19 cellular contexts compared by ENCODE assay signal in the genomic region with DNA sequence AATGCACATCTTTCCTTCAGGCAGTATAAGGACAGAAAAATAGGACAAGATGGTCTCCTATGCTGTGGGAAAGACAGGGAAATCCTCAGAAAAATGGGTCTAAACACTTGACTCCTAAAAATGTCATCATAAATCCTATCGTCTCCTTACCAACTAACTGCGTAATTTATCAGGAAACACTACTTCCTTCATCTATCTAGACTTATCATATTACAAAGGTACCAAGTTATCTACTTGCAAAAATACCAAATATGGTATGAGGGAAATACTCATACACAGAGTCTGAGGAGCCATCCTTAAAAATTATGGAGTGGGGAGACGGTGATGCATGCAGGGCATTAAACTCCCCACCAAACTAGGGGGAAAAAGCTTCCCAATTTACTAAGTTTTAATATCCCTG. TPM values are rescaled to one million over a fixed set of nuclear protein-coding genes. Genes with fewer than 3 reads are reported as not detected.
DNase-seq lines count a peak whose midpoint lies in the region; ATAC-seq and TF ChIP-seq lines count a peak whose summit lies in the region.
"Had no signal": no experiment of that assay in that cellular context is flagged by ENCODE, and none has a peak within 500 bp of the region (broad histone marks: within the 10 kb centered on the region; RNA-seq: fewer than 3 reads in every experiment).

No MANE protein-coding gene starts in this region.

- H4K20me1 ChIP-seq in BLaER1 treated with 17β-estradiol and CSF1 and Interleukin-3, amounts not matched to agents 10 nM and 100 nM: peaks cover 96 to 100% (median 100%) of the 10 kb centered on the region in 11 experiments
- peaks cover 24% of the 10 kb centered on the region for H4K20me1 ChIP-seq in DOHH2 (ENCODE audit: control insufficient read depth, insufficient read depth, low read depth, low read length)

- CTCF ChIA-PET in activated B cell treated with CpG ODN at 0.5 μM for 24 hours (lab: Charles Lee): no interaction called here
- CTCF ChIA-PET in naive thymus-derived CD4-positive, alpha-beta T cell (lab: Charles Lee): interaction anchor here (1.0 to 1.9 kb wide), 2 partner anchors 17 to 39 kb away, joined by 4 read pairs; no protein-coding TSS in a partner anchor

- H3K27ac ChIP-seq in BLaER1 treated with 17β-estradiol and CSF1 and Interleukin-3, amounts not matched to agents 10 nM and 100 nM: peak overlapping the region in 1 of 11 experiments; percentile 19; a peak in 1 of 22 replicates
- H3K27ac ChIP-seq in DOHH2 (ENCODE audit: low read depth, low read length): peak overlapping the region; percentile 61
- no peak overlapping the region for H3K27ac ChIP-seq in naive thymus-derived CD4-positive, alpha-beta T cell (ENCODE audit: low read depth, low read length)
- H3K27ac ChIP-seq: hepatocyte, neural progenitor cell, testis had no signal

- H3K27ac Mint-ChIP-seq in activated B cell treated with CpG ODN at 0.5 μM for 24 hours: peak overlapping the region; percentile 74
- peak overlapping the region in 8 of 9 donors; percentile 11 to 84 (median 62) for H3K27ac Mint-ChIP-seq in naive thymus-derived CD4-positive, alpha-beta T cell
- H3K27ac Mint-ChIP-seq: neural progenitor cell had no signal

- H3K4me3 ChIP-seq in BLaER1 treated with 17β-estradiol and CSF1 and Interleukin-3, amounts not matched to agents 10 nM and 100 nM: no peak overlapping the region
- H3K4me3 ChIP-seq in DOHH2 (ENCODE audit: low read length): peak overlapping the region; percentile 63
- H3K4me3 ChIP-seq in naive thymus-derived CD4-positive, alpha-beta T cell (ENCODE audit: low read length): no peak overlapping the region
- H3K4me3 ChIP-seq: hepatocyte, neural progenitor cell, Peyer's patch, testis had no signal

- H3K9ac ChIP-seq in BLaER1 treated with 17β-estradiol and CSF1 and Interleukin-3, amounts not matched to agents 10 nM and 100 nM: no peak overlapping the region
- H3K9ac ChIP-seq: neural progenitor cell had no signal

- H3K27me3 Mint-ChIP-seq in activated B cell treated with CpG ODN at 0.5 μM for 24 hours: no peaks in the 10 kb centered on the region
- no peaks in the 10 kb centered on the region for H3K27me3 Mint-ChIP-seq in naive thymus-derived CD4-positive, alpha-beta T cell

- H3K4me3 Mint-ChIP-seq in activated B cell treated with CpG ODN at 0.5 μM for 24 hours: peak overlapping the region; percentile 1
- peak overlapping the region in 9 of 10 donors; percentile 22 to 77 (median 62) for H3K4me3 Mint-ChIP-seq in naive thymus-derived CD4-positive, alpha-beta T cell
- H3K4me3 Mint-ChIP-seq: neural progenitor cell had no signal

- H3K36me3 Mint-ChIP-seq in activated B cell treated with CpG ODN at 0.5 μM for 24 hours (ENCODE audit: low read depth): peaks cover 26% of the 10 kb centered on the region
- peaks cover 0 to 11% (median 9%) of the 10 kb centered on the region in 5 donors for H3K36me3 Mint-ChIP-seq in naive thymus-derived CD4-positive, alpha-beta T cell

- peak overlapping the region in 10 of 11 experiments; percentile 25 to 65 (median 32); a peak in 17 of 22 replicates for H3K4me2 ChIP-seq in BLaER1 treated with 17β-estradiol and CSF1 and Interleukin-3, amounts not matched to agents 10 nM and 100 nM
- peak overlapping the region; percentile 79 for H3K4me2 ChIP-seq in DOHH2 (ENCODE audit: low read length)
- H3K4me2 ChIP-seq: hepatocyte, neural progenitor cell had no signal

- H3K27me3 ChIP-seq in BLaER1 treated with 17β-estradiol and CSF1 and Interleukin-3, amounts not matched to agents 10 nM and 100 nM: no peaks in the 10 kb centered on the region
- no peaks in the 10 kb centered on the region for H3K27me3 ChIP-seq in DOHH2 (ENCODE audit: control insufficient read depth, low read length)
- no peaks in the 10 kb centered on the region for H3K27me3 ChIP-seq in naive thymus-derived CD4-positive, alpha-beta T cell (ENCODE audit: control insufficient read depth in 2 of 2, insufficient read depth in 2 of 2, low read length in 2 of 2)
- H3K27me3 ChIP-seq: BE2C, hepatocyte, neural progenitor cell, Peyer's patch, testis had no signal

- TF ChIP-seq CTCF in DOHH2 (IDR thresholded peaks at IDR 0.05; ENCODE audit: low read depth, low read length, poor library complexity, severe bottlenecking) (no peak), activated B cell treated with CpG ODN at 0.5 μM for 24 hours (IDR thresholded peaks at IDR 0.05) (no peak), GM13976 (IDR thresholded peaks at IDR 0.05; ENCODE audit: borderline replicate concordance, control extremely low read depth, extremely low read depth, insufficient read depth, missing control alignments) (no peak)

- H3K4me1 Mint-ChIP-seq in activated B cell treated with CpG ODN at 0.5 μM for 24 hours: peaks cover 91% of the 10 kb centered on the region
- peaks cover 79 to 93% (median 88%) of the 10 kb centered on the region in 7 donors for H3K4me1 Mint-ChIP-seq in naive thymus-derived CD4-positive, alpha-beta T cell

- in situ Hi-C loops in GM13976 (cut with MboI; ENCODE audit: low sequenced_read_pairs, unreplicated experiment): no loop called here

- H3K9me2 ChIP-seq in DOHH2 (replicated peaks; ENCODE audit: control insufficient read depth, low read length): no peaks in the 10 kb centered on the region

- H3K36me3 ChIP-seq in BLaER1 treated with 17β-estradiol and CSF1 and Interleukin-3, amounts not matched to agents 10 nM and 100 nM: peaks cover 0 to 33% (median 30%) of the 10 kb centered on the region in 11 experiments; a peak in 19 of 22 replicates
- H3K36me3 ChIP-seq in DOHH2 (ENCODE audit: control insufficient read depth, low read length): peaks cover 23% of the 10 kb centered on the region
- no peaks in the 10 kb centered on the region for H3K36me3 ChIP-seq in naive thymus-derived CD4-positive, alpha-beta T cell (ENCODE audit: control insufficient read depth in 2 of 3, insufficient read depth in 3 of 3, low read length in 3 of 3)
- H3K36me3 ChIP-seq: BE2C, neural progenitor cell, Peyer's patch had no signal

- H3K9me3 ChIP-seq in BLaER1 treated with 17β-estradiol and CSF1 and Interleukin-3, amounts not matched to agents 10 nM and 100 nM (replicated peaks in 1 of 11): peaks cover 0 to 22% (median 15%) of the 10 kb centered on the region in 11 experiments; a peak in 17 of 22 replicates
- no peaks in the 10 kb centered on the region for H3K9me3 ChIP-seq in DOHH2 (ENCODE audit: control insufficient read depth, insufficient read depth, low read length)
- no peaks in the 10 kb centered on the region for H3K9me3 ChIP-seq in naive thymus-derived CD4-positive, alpha-beta T cell (ENCODE audit: control insufficient read depth in 2 of 3, low read length in 3 of 3)
- H3K9me3 ChIP-seq: BE2C, Peyer's patch, testis had no signal

- no peak for DNase-seq in activated B cell treated with CpG ODN at 0.5 μM for 24 hours
- DNase-seq in naive thymus-derived CD4-positive, alpha-beta T cell: no peak
- no peak for DNase-seq in GM13976 (ENCODE audit: low spot score)
- DNase-seq in NCI-H774 (lab: John Stamatoyannopoulos, UW): no peak
- DNase-seq in activated CD4-positive, CD25-positive, alpha-beta regulatory T cell treated with anti-CD3 and anti-CD28 coated beads, Interleukin-2, amount 50 U/mL, for 72 hours: no peak
- DNase-seq: activated CD4-positive, CD25-positive, alpha-beta regulatory T cell; BE2C; DMS79 treated with DMSO at 0.1 percent for 48 hours; effector memory CD4-positive, alpha-beta T cell; kidney; NCI-H82; Peyer's patch; retina; stimulated activated CD4-positive, alpha-beta T cell treated with anti-CD3 and anti-CD28 coated beads, Interleukin-2, amount 100 ng/mL, for 24 hours; testis had no signal

- H3F3A ChIP-seq in DOHH2 (ENCODE audit: control insufficient read depth, insufficient read depth): peaks cover 18% of the 10 kb centered on the region

- no peak for ATAC-seq in activated B cell treated with CpG ODN at 0.5 μM for 24 hours (ENCODE audit: low read depth)
- no peak for ATAC-seq in naive thymus-derived CD4-positive, alpha-beta T cell

- intact Hi-C loops in activated B cell treated with CpG ODN at 0.5 μM for 24 hours (cut with micrococcal nuclease): loop anchor here (2.0 to 5.0 kb wide), 2 partner anchors 15 to 34 kb away; no protein-coding TSS in a partner anchor
- intact Hi-C loops in naive thymus-derived CD4-positive, alpha-beta T cell (cut with micrococcal nuclease): no loop called here

- POLR2A ChIA-PET in activated B cell treated with CpG ODN at 0.5 μM for 24 hours (lab: Charles Lee): interaction anchor here (0.5 to 1.1 kb wide), 3 partner anchors 8 to 22 kb away, joined by 3 to 5 read pairs (median 4); no protein-coding TSS in a partner anchor
- POLR2A ChIA-PET in naive thymus-derived CD4-positive, alpha-beta T cell (lab: Charles Lee): no interaction called here

- peaks cover 54 to 89% (median 61%) of the 10 kb centered on the region in 10 experiments for H3K4me1 ChIP-seq in BLaER1 treated with 17β-estradiol and CSF1 and Interleukin-3, amounts not matched to agents 10 nM and 100 nM
- H3K4me1 ChIP-seq in DOHH2 (ENCODE audit: control insufficient read depth, low read length): peaks cover 84% of the 10 kb centered on the region
- H3K4me1 ChIP-seq in naive thymus-derived CD4-positive, alpha-beta T cell (ENCODE audit: control insufficient read depth in 2 of 2, insufficient read depth in 2 of 2, low read length in 2 of 2): peaks cover 41 to 64% of the 10 kb centered on the region in 2 donors
- H3K4me1 ChIP-seq: BE2C had no signal

- no peaks in the 10 kb centered on the region for H3K9me3 Mint-ChIP-seq in activated B cell treated with CpG ODN at 0.5 μM for 24 hours
- no peaks in the 10 kb centered on the region for H3K9me3 Mint-ChIP-seq in naive thymus-derived CD4-positive, alpha-beta T cell

- peaks cover 97% of the 10 kb centered on the region for H3K79me2 ChIP-seq in DOHH2 (ENCODE audit: control insufficient read depth, low read length)

RNA-seq across cellular contexts. Expression of a gene that starts 44.1 kb away (rescaled TPM):
- total RNA-seq in activated B cell treated with CpG ODN at 0.5 μM for 24 hours: 307 and 320 TPM in 2 replicates
- 100 to 1,000 TPM; 112 to 167 (median 139) TPM for total RNA-seq in naive thymus-derived CD4-positive, alpha-beta T cell
- 100 to 1,000 TPM; 151 to 165 TPM for polyA plus RNA-seq in naive thymus-derived CD4-positive, alpha-beta T cell
